In the genomic region with DNA sequence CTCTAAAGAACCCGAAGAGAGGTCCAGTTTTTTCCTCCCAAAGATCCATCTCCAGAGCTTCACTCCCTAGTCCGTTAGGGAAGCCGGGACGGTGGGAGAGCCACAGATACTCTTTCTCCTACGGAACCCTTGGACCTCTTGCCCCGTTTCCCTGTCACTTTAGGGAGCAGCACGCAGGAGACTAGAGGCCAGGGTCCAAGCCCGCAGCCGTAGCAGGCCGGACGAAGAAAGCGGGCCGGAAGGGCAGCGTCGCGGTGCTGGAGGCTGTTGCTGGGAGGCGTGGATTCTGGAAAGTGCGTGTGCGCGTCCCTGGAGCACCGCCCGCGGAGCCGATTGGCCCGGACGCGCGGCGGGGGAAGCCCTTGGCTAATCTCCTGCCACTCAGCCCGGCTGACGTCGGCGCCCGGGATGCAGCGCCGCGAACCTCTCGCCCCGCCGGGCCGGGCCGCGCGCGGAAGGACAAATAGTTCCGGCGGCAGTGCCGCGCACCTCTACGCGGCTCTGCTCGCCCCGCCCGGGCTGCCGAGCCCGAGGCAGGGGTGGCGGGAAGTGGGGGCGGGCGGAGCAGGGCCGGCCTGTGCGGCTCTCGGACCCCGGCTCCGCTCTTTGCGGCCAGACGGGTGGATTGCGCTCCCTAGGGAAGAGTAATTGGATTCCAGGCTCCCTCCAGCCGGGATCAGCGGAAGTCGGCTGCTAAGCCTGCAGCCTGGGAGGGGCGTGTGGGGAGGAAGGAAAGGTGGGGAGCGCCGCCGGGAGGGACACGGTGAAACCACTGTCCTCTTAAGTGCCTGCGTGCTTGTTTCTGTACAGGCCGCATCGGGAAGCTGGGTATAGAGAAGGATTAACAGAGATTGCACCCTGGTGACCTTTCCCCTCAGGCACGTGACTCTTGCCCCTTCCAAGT, we compare ENCODE assay signal across 8 cellular contexts. TPM values are rescaled to one million over a fixed set of nuclear protein-coding genes. Genes with fewer than 3 reads are reported as not detected.
DNase-seq lines count a peak whose midpoint lies in the region; ATAC-seq and TF ChIP-seq lines count a peak whose summit lies in the region.

No MANE protein-coding gene starts in this region.

- no peaks in the 10 kb centered on the region for H3K36me3 ChIP-seq in CD4-positive, CD25-positive, alpha-beta regulatory T cell (ENCODE audit: control insufficient read depth, insufficient read depth, low read length)

- TF ChIP-seq POLR2A in lower leg skin (IDR thresholded peaks at IDR 0.05) = no peak

- peak; percentile 74 to 92 (median 79) for DNase-seq in CD4-positive, CD25-positive, alpha-beta regulatory T cell
- peak; percentile 99 for DNase-seq in NCI-H69 (lab: John Stamatoyannopoulos, UW)
- peak; percentile 87 for DNase-seq in activated CD4-positive, alpha-beta memory T cell treated with anti-CD3 and anti-CD28 coated beads for 36 hours
- DNase-seq in dorsolateral prefrontal cortex = peak; percentile 83 to 96 (median 92)
- DNase-seq in lower leg skin (ENCODE audit: low spot score in 2 of 2) = peak; percentile 87 to 98
- DNase-seq in stimulated activated CD4-positive, alpha-beta T cell treated with anti-CD3 and anti-CD28 coated beads, Interleukin-4, amount 100 ng/mL, for 24 hours = peak; percentile 81

- H3K27ac Mint-ChIP-seq in CD4-positive, CD25-positive, alpha-beta regulatory T cell = peak overlapping the region; percentile 92 to 97 (median 94)
- H3K27ac Mint-ChIP-seq in activated CD4-positive, alpha-beta memory T cell treated with anti-CD3 and anti-CD28 coated beads for 36 hours = peak overlapping the region; percentile 81

- 0 to 1% methylated on average over 43 to 63 of the region's 79 CpGs for WGBS in lower leg skin, 2 donors

- peak in 35 of 56 donors; percentile 5 to 61 (median 34) for TF ChIP-seq CTCF in dorsolateral prefrontal cortex (IDR thresholded peaks at IDR 0.05 in 54 of 56, conservative IDR thresholded peaks at IDR 0.05 in 2 of 56; ENCODE audit: low read depth in 1 of 56, partially characterized antibody in 56 of 56)
- no peak for TF ChIP-seq CTCF in lower leg skin (IDR thresholded peaks at IDR 0.05)

- H3K27ac ChIP-seq in CD4-positive, CD25-positive, alpha-beta regulatory T cell (ENCODE audit: insufficient read depth, low read length, poor library complexity, severe bottlenecking) = peak overlapping the region; percentile 86
- H3K27ac ChIP-seq in dorsolateral prefrontal cortex = peak overlapping the region; percentile 86 to 100 (median 99)

- H3K4me1 ChIP-seq in CD4-positive, CD25-positive, alpha-beta regulatory T cell (ENCODE audit: control insufficient read depth, insufficient read depth, low read length, poor library complexity, severe bottlenecking) = peaks cover 22% of the 10 kb centered on the region

- H3K9me3 ChIP-seq in CD4-positive, CD25-positive, alpha-beta regulatory T cell (ENCODE audit: control insufficient read depth in 2 of 2, low read length in 2 of 2) = no peaks in the 10 kb centered on the region

- no peaks in the 10 kb centered on the region for H3K36me3 Mint-ChIP-seq in CD4-positive, CD25-positive, alpha-beta regulatory T cell
- no peaks in the 10 kb centered on the region for H3K36me3 Mint-ChIP-seq in activated CD4-positive, alpha-beta memory T cell treated with anti-CD3 and anti-CD28 coated beads for 36 hours

- H3K4me3 Mint-ChIP-seq in CD4-positive, CD25-positive, alpha-beta regulatory T cell = peak overlapping the region; percentile 83 to 94 (median 90)
- peak overlapping the region; percentile 77 for H3K4me3 Mint-ChIP-seq in activated CD4-positive, alpha-beta memory T cell treated with anti-CD3 and anti-CD28 coated beads for 36 hours

- H3K27me3 ChIP-seq in CD4-positive, CD25-positive, alpha-beta regulatory T cell (ENCODE audit: control insufficient read depth, insufficient read depth, low read length) = no peaks in the 10 kb centered on the region
- H3K27me3 ChIP-seq in dorsolateral prefrontal cortex = no peaks in the 10 kb centered on the region

- H3K4me1 Mint-ChIP-seq in CD4-positive, CD25-positive, alpha-beta regulatory T cell = peaks cover 10 to 34% (median 17%) of the 10 kb centered on the region in 4 donors
- H3K4me1 Mint-ChIP-seq in activated CD4-positive, alpha-beta memory T cell treated with anti-CD3 and anti-CD28 coated beads for 36 hours (ENCODE audit: low read depth) = peaks cover 26% of the 10 kb centered on the region

- no peaks in the 10 kb centered on the region for H3K27me3 Mint-ChIP-seq in CD4-positive, CD25-positive, alpha-beta regulatory T cell
- H3K27me3 Mint-ChIP-seq in activated CD4-positive, alpha-beta memory T cell treated with anti-CD3 and anti-CD28 coated beads for 36 hours = no peaks in the 10 kb centered on the region

- intact Hi-C loops in activated CD4-positive, alpha-beta memory T cell treated with anti-CD3 and anti-CD28 coated beads for 36 hours (cut with micrococcal nuclease) = loop anchor here (1.0 to 2.0 kb wide), 2 partner anchors 31 to 154 kb away; partner anchors contain the start of genes TCF12 and ZNF280D
- intact Hi-C loops in dorsolateral prefrontal cortex (cut with DNase I) (loop anchor here (1.0 to 10.0 kb wide), 5 partner anchors 31 to 418 kb away; partner anchors contain the start of genes TCF12 (in 2 of the 2) and ZNF280D (in 2 of the 2)), lower leg skin (cut with DNase I; ENCODE audit: low total_unique reads) (no loop called here)

- H3K4me3 ChIP-seq in CD4-positive, CD25-positive, alpha-beta regulatory T cell (ENCODE audit: low read depth, low read length) = peak overlapping the region; percentile 85
- H3K4me3 ChIP-seq in dorsolateral prefrontal cortex (peak overlapping the region; percentile 57 to 94 (median 81)), lower leg skin (ENCODE audit: low read depth, poor library complexity, severe bottlenecking) (peak overlapping the region; percentile 44)

- no peaks in the 10 kb centered on the region for H3K9me3 Mint-ChIP-seq in CD4-positive, CD25-positive, alpha-beta regulatory T cell
- H3K9me3 Mint-ChIP-seq in activated CD4-positive, alpha-beta memory T cell treated with anti-CD3 and anti-CD28 coated beads for 36 hours = no peaks in the 10 kb centered on the region

- POLR2A ChIA-PET in activated CD4-positive, alpha-beta memory T cell treated with anti-CD3 and anti-CD28 coated beads for 36 hours (lab: Charles Lee) = interaction anchor here (2.3 kb wide), 1 partner anchor 32 kb away, joined by 28 read pairs; the partner anchor contains the start of gene TCF12

- peak; percentile 75 to 76 for ATAC-seq in CD4-positive, CD25-positive, alpha-beta regulatory T cell (ENCODE audit: low read depth in 2 of 2)
- peak; percentile 87 for ATAC-seq in GM19395 (IDR thresholded peaks at IDR 0.05; ENCODE audit: unreplicated experiment)
- ATAC-seq in HG03521 (IDR thresholded peaks at IDR 0.05; ENCODE audit: unreplicated experiment) = peak; percentile 79

- CTCF ChIA-PET in activated CD4-positive, alpha-beta memory T cell treated with anti-CD3 and anti-CD28 coated beads for 36 hours (lab: Charles Lee) = interaction anchor here (0.5 to 1.1 kb wide), 2 partner anchors 23 to 31 kb away, joined by 3 to 9 read pairs; partner anchors contain the start of gene TCF12

RNA-seq across cellular contexts. Expression of gene TCF12, which starts 31.3 kb away (rescaled TPM):
- total RNA-seq in CD4-positive, CD25-positive, alpha-beta regulatory T cell = 83.7 TPM
- polyA plus RNA-seq in CD4-positive, CD25-positive, alpha-beta regulatory T cell = 10 to 100 TPM; 45.7 to 71.6 (median 63.7) TPM
- 10 to 100 TPM; 63.7 to 64.6 TPM for total RNA-seq in activated CD4-positive, alpha-beta memory T cell treated with anti-CD3 and anti-CD28 coated beads for 36 hours
- total RNA-seq in dorsolateral prefrontal cortex (100 to 1,000 TPM in 76 of 120 experiments, 10 to 100 TPM in 44; 63.4 to 217 (median 109) TPM), lower leg skin (100 to 1,000 TPM in 1 of 4 donors, 10 to 100 TPM in 3; 50.5 to 117 (median 89.8) TPM)

Comparison
In these comparisons a context has a peak if more than half of its experiments do, and no peak if none do; other contexts are left out.
1. Peak in every context shown above with its lines: DNase-seq, ATAC-seq, H3K4me3 ChIP-seq and H3K27ac ChIP-seq.
2. CTCF ChIP-seq: peak in dorsolateral prefrontal cortex (35 of 56); none in lower leg skin (0 of 3).